ENCODE assay signal across 8 cellular contexts in the genomic region with DNA sequence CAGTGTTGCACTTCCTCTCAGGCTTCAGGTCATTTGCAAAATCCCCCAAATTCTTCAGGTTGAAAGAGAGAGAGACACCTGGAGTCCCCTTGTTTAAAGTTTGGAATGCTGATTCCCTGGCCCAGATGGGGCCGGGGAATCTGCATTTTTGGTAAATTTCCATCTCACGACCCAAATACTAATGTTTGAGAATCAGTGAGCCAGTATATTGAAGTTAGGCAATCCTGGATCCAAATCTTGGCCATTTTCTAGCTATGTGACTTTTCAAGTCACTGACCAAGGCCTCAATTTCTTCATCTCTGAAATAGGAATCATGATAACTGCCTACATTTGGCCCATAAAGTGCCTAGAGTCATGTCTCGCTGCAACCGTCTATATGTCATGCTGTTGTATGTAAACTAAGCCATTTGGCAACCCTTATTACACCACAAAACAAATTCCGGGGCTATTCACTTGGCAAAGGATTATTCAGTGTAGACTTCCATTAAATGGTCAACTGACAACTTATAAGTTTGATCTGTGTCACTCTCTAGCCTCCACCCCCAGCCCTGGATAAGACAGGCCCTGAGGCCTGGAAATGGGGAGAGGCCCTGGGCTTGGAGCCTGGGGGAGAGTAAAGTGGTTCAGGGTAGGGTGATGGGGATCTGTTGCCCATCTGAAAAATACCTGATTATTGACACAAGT. TPM values are rescaled to one million over a fixed set of nuclear protein-coding genes. Genes with fewer than 3 reads are reported as not detected.
DNase-seq lines count a peak whose midpoint lies in the region; ATAC-seq lines count a peak whose summit lies in the region.

No MANE protein-coding gene starts in this region.

- intact Hi-C loops in activated CD4-positive, alpha-beta T cell treated with anti-CD3 and anti-CD28 coated beads for 36 hours (cut with DNase I, micrococcal nuclease), result loop anchor here (1.0 to 10.0 kb wide), 9 partner anchors 19 to 1192 kb away; a partner anchor contains a TSS

- no peak for DNase-seq in activated CD4-positive, alpha-beta T cell treated with anti-CD3 and anti-CD28 coated beads for 36 hours
- no peak for DNase-seq in activated CD4-positive, alpha-beta T cell treated with anti-CD3 and anti-CD28 coated beads for 4 hours
- no peak for DNase-seq in activated naive CD8-positive, alpha-beta T cell treated with anti-CD3 and anti-CD28 coated beads, Interleukin-2, amount 10 ng/mL, durations not matched to agents 7 days and 5 days
- DNase-seq in iris pigment epithelial cell (ENCODE audit: low read depth), result peak; percentile 39
- DNase-seq in substantia nigra (lab: John Stamatoyannopoulos, UW), result no peak
- no peak for DNase-seq in GOT3 (lab: John Stamatoyannopoulos, UW)
- no peak for DNase-seq in NCI-H82 treated with DMSO at 0.1 percent for 48 hours (lab: John Stamatoyannopoulos, UW; ENCODE audit: unreplicated experiment)
- DNase-seq in NCI-H2081 (lab: John Stamatoyannopoulos, UW), result no peak

- H3K27ac Mint-ChIP-seq in activated CD4-positive, alpha-beta T cell treated with anti-CD3 and anti-CD28 coated beads for 36 hours, result peak overlapping the region; percentile 100
- H3K27ac Mint-ChIP-seq in activated naive CD8-positive, alpha-beta T cell treated with anti-CD3 and anti-CD28 coated beads, Interleukin-2, amount 10 ng/mL, durations not matched to agents 7 days and 5 days, result peak overlapping the region; percentile 98

- POLR2A ChIA-PET in activated CD4-positive, alpha-beta T cell treated with anti-CD3 and anti-CD28 coated beads for 36 hours (lab: Charles Lee), result interaction anchor here (0.7 to 3.0 kb wide), 7 partner anchors 9 to 586 kb away, joined by 3 to 24 read pairs (median 3); no protein-coding TSS in a partner anchor
- POLR2A ChIA-PET in activated naive CD8-positive, alpha-beta T cell treated with anti-CD3 and anti-CD28 coated beads, Interleukin-2, amount 10 ng/mL, durations not matched to agents 7 days and 5 days (lab: Charles Lee), result interaction anchor here (0.6 to 3.5 kb wide), 11 partner anchors 8 to 513 kb away, joined by 3 to 135 read pairs (median 6); no protein-coding TSS in a partner anchor

- H3K36me3 Mint-ChIP-seq in activated CD4-positive, alpha-beta T cell treated with anti-CD3 and anti-CD28 coated beads for 36 hours (ENCODE audit: low read depth), result peaks cover 22% of the 10 kb centered on the region
- H3K36me3 Mint-ChIP-seq in activated naive CD8-positive, alpha-beta T cell treated with anti-CD3 and anti-CD28 coated beads, Interleukin-2, amount 10 ng/mL, durations not matched to agents 7 days and 5 days, result peaks cover 5% of the 10 kb centered on the region

- peak overlapping the region; percentile 88 for H3K27ac ChIP-seq in substantia nigra (ENCODE audit: low read depth, low read length, poor library complexity, severe bottlenecking)

- CTCF ChIA-PET in activated CD4-positive, alpha-beta T cell treated with anti-CD3 and anti-CD28 coated beads for 36 hours (lab: Charles Lee), result interaction anchor here (0.8 to 5.5 kb wide), 7 partner anchors 10 to 545 kb away, joined by 3 to 44 read pairs (median 4); no protein-coding TSS in a partner anchor

- peaks cover 56% of the 10 kb centered on the region for H3K4me1 Mint-ChIP-seq in activated CD4-positive, alpha-beta T cell treated with anti-CD3 and anti-CD28 coated beads for 36 hours
- H3K4me1 Mint-ChIP-seq in activated naive CD8-positive, alpha-beta T cell treated with anti-CD3 and anti-CD28 coated beads, Interleukin-2, amount 10 ng/mL, durations not matched to agents 7 days and 5 days, result peaks cover 33% of the 10 kb centered on the region

- ATAC-seq in activated CD4-positive, alpha-beta T cell treated with anti-CD3 and anti-CD28 coated beads for 36 hours, result no peak
- no peak for ATAC-seq in activated naive CD8-positive, alpha-beta T cell treated with anti-CD3 and anti-CD28 coated beads, Interleukin-2, amount 10 ng/mL, durations not matched to agents 7 days and 5 days (ENCODE audit: low read depth)

- H3K9me3 Mint-ChIP-seq in activated CD4-positive, alpha-beta T cell treated with anti-CD3 and anti-CD28 coated beads for 36 hours (ENCODE audit: low read depth), result peaks cover 6% of the 10 kb centered on the region
- H3K9me3 Mint-ChIP-seq in activated naive CD8-positive, alpha-beta T cell treated with anti-CD3 and anti-CD28 coated beads, Interleukin-2, amount 10 ng/mL, durations not matched to agents 7 days and 5 days, result peaks cover 6% of the 10 kb centered on the region

- H3K27me3 Mint-ChIP-seq in activated CD4-positive, alpha-beta T cell treated with anti-CD3 and anti-CD28 coated beads for 36 hours, result no peaks in the 10 kb centered on the region
- no peaks in the 10 kb centered on the region for H3K27me3 Mint-ChIP-seq in activated naive CD8-positive, alpha-beta T cell treated with anti-CD3 and anti-CD28 coated beads, Interleukin-2, amount 10 ng/mL, durations not matched to agents 7 days and 5 days

- peak overlapping the region; percentile 90 for H3K4me3 Mint-ChIP-seq in activated CD4-positive, alpha-beta T cell treated with anti-CD3 and anti-CD28 coated beads for 36 hours
- peak overlapping the region; percentile 89 for H3K4me3 Mint-ChIP-seq in activated naive CD8-positive, alpha-beta T cell treated with anti-CD3 and anti-CD28 coated beads, Interleukin-2, amount 10 ng/mL, durations not matched to agents 7 days and 5 days

RNA-seq across cellular contexts. Expression of a gene that starts 3.7 kb away (rescaled TPM):
- total RNA-seq in activated CD4-positive, alpha-beta T cell treated with anti-CD3 and anti-CD28 coated beads for 36 hours, result 10 to 100 TPM; 72.1 to 96.9 TPM
- total RNA-seq in activated naive CD8-positive, alpha-beta T cell treated with anti-CD3 and anti-CD28 coated beads, Interleukin-2, amount 10 ng/mL, durations not matched to agents 7 days and 5 days, result 100 to 1,000 TPM; 114 to 130 TPM
